Comparison of ENCODE assay signal across 2 cellular contexts in genomic region chr2:205902041-205902898, GRCh38.
TF ChIP-seq lines count a peak whose summit lies in the region.

No MANE protein-coding gene starts in this region.

TF ChIP-seq in K562, 482 proteins besides CTCF, POLR2A, EP300 and RAD21 (continued from another document and continues in another):
- TF ChIP-seq ZNF277 (CRISPR knock-in tag; IDR thresholded peaks at IDR 0.05; ENCODE audit: borderline replicate concordance) (no peak), NFE2 (IDR thresholded peaks at IDR 0.05; ENCODE audit: low read depth) (peak; percentile 86), SMARCC2 (IDR thresholded peaks at IDR 0.05; ENCODE audit: low read depth) (peak; percentile 59; the same call in 1 of the 2 replicates), SOX6 (IDR thresholded peaks at IDR 0.05) (no peak), CEBPG (CRISPR knock-in tag; IDR thresholded peaks at IDR 0.05) (no peak), CEBPG (tag; conservative IDR thresholded peaks at IDR 0.05 in 1 of 2, IDR thresholded peaks at IDR 0.05 in 1 of 2) (0 out of 4 replicates have a peak, but pooled peaks of 1 of the 2 experiments have one; percentile 39), TGIF2 (CRISPR knock-in tag; IDR thresholded peaks at IDR 0.05) (no peak), ESRRA (IDR thresholded peaks at IDR 0.05; ENCODE audit: borderline replicate concordance, low read depth) (peak; percentile 55), MECOM (CRISPR knock-in tag; IDR thresholded peaks at IDR 0.05) (no peak), FOXP1 (CRISPR knock-in tag; IDR thresholded peaks at IDR 0.05) (no peak), MCM5 (IDR thresholded peaks at IDR 0.05; ENCODE audit: low read depth) (no peak), ZNF766 (CRISPR knock-in tag; conservative IDR thresholded peaks at IDR 0.05) (0 out of 2 replicates have a peak, but pooled peaks have one; percentile 53), ZNF175 (CRISPR knock-in tag; IDR thresholded peaks at IDR 0.05; ENCODE audit: low read depth) (no peak), SAP30 (IDR thresholded peaks at IDR 0.05; ENCODE audit: borderline replicate concordance, insufficient read depth, low read depth, low read length, poor library complexity, severe bottlenecking) (no peak), ATF7 (IDR thresholded peaks at IDR 0.05) (peak; percentile 98), TEAD4 (IDR thresholded peaks at IDR 0.05; ENCODE audit: low read length) (peak; percentile 38; the same call in 1 of the 2 replicates), TEAD4 (CRISPR knock-in tag; IDR thresholded peaks at IDR 0.05; ENCODE audit: borderline replicate concordance) (no peak), SMARCE1 (IDR thresholded peaks at IDR 0.05) (peak; percentile 47; the same call in 1 of the 2 replicates), YBX1 (IDR thresholded peaks at IDR 0.05) (no peak), KDM2B (CRISPR knock-in tag; IDR thresholded peaks at IDR 0.05) (no peak), ZNF639 (CRISPR knock-in tag; conservative IDR thresholded peaks at IDR 0.05 in 1 of 2, IDR thresholded peaks at IDR 0.05 in 1 of 2) (no peak)
- TF ChIP-seq, protein P1, sequence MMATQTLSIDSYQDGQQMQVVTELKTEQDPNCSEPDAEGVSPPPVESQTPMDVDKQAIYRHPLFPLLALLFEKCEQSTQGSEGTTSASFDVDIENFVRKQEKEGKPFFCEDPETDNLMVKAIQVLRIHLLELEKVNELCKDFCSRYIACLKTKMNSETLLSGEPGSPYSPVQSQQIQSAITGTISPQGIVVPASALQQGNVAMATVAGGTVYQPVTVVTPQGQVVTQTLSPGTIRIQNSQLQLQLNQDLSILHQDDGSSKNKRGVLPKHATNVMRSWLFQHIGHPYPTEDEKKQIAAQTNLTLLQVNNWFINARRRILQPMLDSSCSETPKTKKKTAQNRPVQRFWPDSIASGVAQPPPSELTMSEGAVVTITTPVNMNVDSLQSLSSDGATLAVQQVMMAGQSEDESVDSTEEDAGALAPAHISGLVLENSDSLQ (IDR thresholded peaks at IDR 0.05): peak; percentile 48; the same call in 1 of the 2 replicates

TF ChIP-seq in HepG2, 621 proteins besides CTCF, POLR2A, EP300 and RAD21 (continued from another document and continues in another):
- TF ChIP-seq CREB3 (CRISPR knock-in tag; IDR thresholded peaks at IDR 0.05) (no peak), HOXA3 (CRISPR knock-in tag; IDR thresholded peaks at IDR 0.05) (0 out of 2 replicates have a peak, but pooled peaks have one; percentile 14), ZNF616 (CRISPR knock-in tag; IDR thresholded peaks at IDR 0.05; ENCODE audit: low read depth) (no peak), MAFG (CRISPR knock-in tag; IDR thresholded peaks at IDR 0.05) (no peak), CCAR2 (optimal IDR thresholded peaks at IDR 0.05; ENCODE audit: low read depth, low read length) (no peak), ZNF562 (CRISPR knock-in tag; IDR thresholded peaks at IDR 0.05; ENCODE audit: borderline replicate concordance) (no peak), CENPT (CRISPR knock-in tag; IDR thresholded peaks at IDR 0.05; ENCODE audit: low read depth) (no peak), KAT8 (CRISPR knock-in tag; IDR thresholded peaks at IDR 0.05) (no peak), ZBTB21 (CRISPR knock-in tag; IDR thresholded peaks at IDR 0.05) (no peak), ZNF33A (CRISPR knock-in tag; IDR thresholded peaks at IDR 0.05; ENCODE audit: borderline replicate concordance) (no peak), FOXA3 (CRISPR knock-in tag; IDR thresholded peaks at IDR 0.05) (peak; percentile 74), NFATC3 (CRISPR knock-in tag; IDR thresholded peaks at IDR 0.05) (no peak), SIN3A (IDR thresholded peaks at IDR 0.05; ENCODE audit: borderline replicate concordance, low read depth, low read length) (no peak), ISL2 (CRISPR knock-in tag; IDR thresholded peaks at IDR 0.05) (no peak), ZXDC (CRISPR knock-in tag; IDR thresholded peaks at IDR 0.05) (no peak), ZNF605 (CRISPR knock-in tag; IDR thresholded peaks at IDR 0.05) (peak; percentile 10; the same call in 1 of the 2 replicates), SATB2 (CRISPR knock-in tag; IDR thresholded peaks at IDR 0.05) (no peak), ZHX1 (CRISPR knock-in tag; IDR thresholded peaks at IDR 0.05; ENCODE audit: low read depth) (no peak), U2AF1 (optimal IDR thresholded peaks at IDR 0.05; ENCODE audit: low read depth, low read length) (no peak), ZNF451 (CRISPR knock-in tag; IDR thresholded peaks at IDR 0.05) (no peak), IRF1 (CRISPR knock-in tag; IDR thresholded peaks at IDR 0.05; ENCODE audit: low read depth) (no peak), CENPX (CRISPR knock-in tag; IDR thresholded peaks at IDR 0.05) (no peak), NRL (CRISPR knock-in tag; IDR thresholded peaks at IDR 0.05; ENCODE audit: borderline replicate concordance) (no peak), ZNF256 (CRISPR knock-in tag; conservative IDR thresholded peaks at IDR 0.05) (no peak), HOMEZ (CRISPR knock-in tag; IDR thresholded peaks at IDR 0.05; ENCODE audit: low read depth) (no peak), MAZ (IDR thresholded peaks at IDR 0.05; ENCODE audit: borderline replicate concordance, low read depth, low read length) (no peak), MAZ (CRISPR knock-in tag; IDR thresholded peaks at IDR 0.05; ENCODE audit: low read depth) (no peak), KDM4B (CRISPR knock-in tag; IDR thresholded peaks at IDR 0.05) (no peak), ZBTB8A (CRISPR knock-in tag; IDR thresholded peaks at IDR 0.05; ENCODE audit: borderline replicate concordance, low read depth) (no peak), KDM2A (CRISPR knock-in tag; IDR thresholded peaks at IDR 0.05; ENCODE audit: borderline replicate concordance, low read depth) (no peak), AKAP8 (CRISPR knock-in tag; IDR thresholded peaks at IDR 0.05) (no peak)
- TF ChIP-seq, protein P2, sequence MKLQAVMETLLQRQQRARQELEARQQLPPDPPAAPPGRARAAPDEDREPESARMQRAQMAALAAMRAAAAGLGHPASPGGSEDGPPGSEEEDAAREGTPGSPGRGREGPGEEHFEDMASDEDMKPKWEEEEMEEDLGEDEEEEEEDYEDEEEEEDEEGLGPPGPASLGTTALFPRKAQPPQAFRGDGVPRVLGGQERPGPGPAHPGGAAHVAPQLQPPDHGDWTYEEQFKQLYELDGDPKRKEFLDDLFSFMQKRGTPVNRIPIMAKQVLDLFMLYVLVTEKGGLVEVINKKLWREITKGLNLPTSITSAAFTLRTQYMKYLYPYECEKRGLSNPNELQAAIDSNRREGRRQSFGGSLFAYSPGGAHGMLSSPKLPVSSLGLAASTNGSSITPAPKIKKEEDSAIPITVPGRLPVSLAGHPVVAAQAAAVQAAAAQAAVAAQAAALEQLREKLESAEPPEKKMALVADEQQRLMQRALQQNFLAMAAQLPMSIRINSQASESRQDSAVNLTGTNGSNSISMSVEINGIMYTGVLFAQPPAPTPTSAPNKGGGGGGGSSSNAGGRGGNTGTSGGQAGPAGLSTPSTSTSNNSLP (IDR thresholded peaks at IDR 0.05; ENCODE audit: low read depth, low read length): peak; percentile 60
- TF ChIP-seq, protein P3, sequence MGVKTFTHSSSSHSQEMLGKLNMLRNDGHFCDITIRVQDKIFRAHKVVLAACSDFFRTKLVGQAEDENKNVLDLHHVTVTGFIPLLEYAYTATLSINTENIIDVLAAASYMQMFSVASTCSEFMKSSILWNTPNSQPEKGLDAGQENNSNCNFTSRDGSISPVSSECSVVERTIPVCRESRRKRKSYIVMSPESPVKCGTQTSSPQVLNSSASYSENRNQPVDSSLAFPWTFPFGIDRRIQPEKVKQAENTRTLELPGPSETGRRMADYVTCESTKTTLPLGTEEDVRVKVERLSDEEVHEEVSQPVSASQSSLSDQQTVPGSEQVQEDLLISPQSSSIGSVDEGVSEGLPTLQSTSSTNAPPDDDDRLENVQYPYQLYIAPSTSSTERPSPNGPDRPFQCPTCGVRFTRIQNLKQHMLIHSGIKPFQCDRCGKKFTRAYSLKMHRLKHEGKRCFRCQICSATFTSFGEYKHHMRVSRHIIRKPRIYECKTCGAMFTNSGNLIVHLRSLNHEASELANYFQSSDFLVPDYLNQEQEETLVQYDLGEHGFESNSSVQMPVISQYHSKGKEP (CRISPR knock-in tag; IDR thresholded peaks at IDR 0.05): no peak
- TF ChIP-seq, protein P4, sequence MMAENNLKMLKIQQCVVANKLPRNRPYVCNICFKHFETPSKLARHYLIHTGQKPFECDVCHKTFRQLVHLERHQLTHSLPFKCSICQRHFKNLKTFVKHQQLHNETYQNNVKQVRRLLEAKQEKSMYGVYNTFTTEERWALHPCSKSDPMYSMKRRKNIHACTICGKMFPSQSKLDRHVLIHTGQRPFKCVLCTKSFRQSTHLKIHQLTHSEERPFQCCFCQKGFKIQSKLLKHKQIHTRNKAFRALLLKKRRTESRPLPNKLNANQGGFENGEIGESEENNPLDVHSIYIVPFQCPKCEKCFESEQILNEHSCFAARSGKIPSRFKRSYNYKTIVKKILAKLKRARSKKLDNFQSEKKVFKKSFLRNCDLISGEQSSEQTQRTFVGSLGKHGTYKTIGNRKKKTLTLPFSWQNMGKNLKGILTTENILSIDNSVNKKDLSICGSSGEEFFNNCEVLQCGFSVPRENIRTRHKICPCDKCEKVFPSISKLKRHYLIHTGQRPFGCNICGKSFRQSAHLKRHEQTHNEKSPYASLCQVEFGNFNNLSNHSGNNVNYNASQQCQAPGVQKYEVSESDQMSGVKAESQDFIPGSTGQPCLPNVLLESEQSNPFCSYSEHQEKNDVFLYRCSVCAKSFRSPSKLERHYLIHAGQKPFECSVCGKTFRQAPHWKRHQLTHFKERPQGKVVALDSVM (CRISPR knock-in tag; IDR thresholded peaks at IDR 0.05): no peak
- TF ChIP-seq, protein P5, sequence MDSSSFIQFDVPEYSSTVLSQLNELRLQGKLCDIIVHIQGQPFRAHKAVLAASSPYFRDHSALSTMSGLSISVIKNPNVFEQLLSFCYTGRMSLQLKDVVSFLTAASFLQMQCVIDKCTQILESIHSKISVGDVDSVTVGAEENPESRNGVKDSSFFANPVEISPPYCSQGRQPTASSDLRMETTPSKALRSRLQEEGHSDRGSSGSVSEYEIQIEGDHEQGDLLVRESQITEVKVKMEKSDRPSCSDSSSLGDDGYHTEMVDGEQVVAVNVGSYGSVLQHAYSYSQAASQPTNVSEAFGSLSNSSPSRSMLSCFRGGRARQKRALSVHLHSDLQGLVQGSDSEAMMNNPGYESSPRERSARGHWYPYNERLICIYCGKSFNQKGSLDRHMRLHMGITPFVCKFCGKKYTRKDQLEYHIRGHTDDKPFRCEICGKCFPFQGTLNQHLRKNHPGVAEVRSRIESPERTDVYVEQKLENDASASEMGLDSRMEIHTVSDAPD (CRISPR knock-in tag; IDR thresholded peaks at IDR 0.05): 0 out of 2 replicates have a peak, but pooled peaks have one; percentile 49
